ENCODE assay signal across 1 cellular context in the genomic region with DNA sequence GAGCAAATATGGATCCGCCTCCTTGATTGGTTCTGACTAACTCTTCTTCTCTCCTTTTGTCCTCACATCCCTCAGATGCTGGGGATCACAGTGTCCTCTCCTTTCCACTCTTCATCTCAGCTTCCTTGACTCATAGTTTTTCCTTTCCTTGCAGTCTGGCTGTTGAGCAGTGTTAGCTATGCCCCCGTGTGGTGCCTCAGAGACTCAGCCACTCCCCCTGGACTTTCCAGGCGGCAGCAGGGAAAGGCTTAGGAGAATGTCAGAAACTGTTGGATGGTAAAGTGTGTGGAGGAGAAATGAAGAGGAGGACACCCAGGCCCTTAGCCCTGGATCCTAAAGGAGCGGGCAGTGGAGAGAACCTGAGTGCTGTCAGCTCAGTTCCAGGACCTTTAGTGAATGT.
TF ChIP-seq lines count a peak whose summit lies in the region.

No MANE protein-coding gene starts in this region.

TF ChIP-seq in Ishikawa, 13 proteins besides CTCF, POLR2A, EP300 and RAD21 (continued from another document):
- TF ChIP-seq, protein P1, sequence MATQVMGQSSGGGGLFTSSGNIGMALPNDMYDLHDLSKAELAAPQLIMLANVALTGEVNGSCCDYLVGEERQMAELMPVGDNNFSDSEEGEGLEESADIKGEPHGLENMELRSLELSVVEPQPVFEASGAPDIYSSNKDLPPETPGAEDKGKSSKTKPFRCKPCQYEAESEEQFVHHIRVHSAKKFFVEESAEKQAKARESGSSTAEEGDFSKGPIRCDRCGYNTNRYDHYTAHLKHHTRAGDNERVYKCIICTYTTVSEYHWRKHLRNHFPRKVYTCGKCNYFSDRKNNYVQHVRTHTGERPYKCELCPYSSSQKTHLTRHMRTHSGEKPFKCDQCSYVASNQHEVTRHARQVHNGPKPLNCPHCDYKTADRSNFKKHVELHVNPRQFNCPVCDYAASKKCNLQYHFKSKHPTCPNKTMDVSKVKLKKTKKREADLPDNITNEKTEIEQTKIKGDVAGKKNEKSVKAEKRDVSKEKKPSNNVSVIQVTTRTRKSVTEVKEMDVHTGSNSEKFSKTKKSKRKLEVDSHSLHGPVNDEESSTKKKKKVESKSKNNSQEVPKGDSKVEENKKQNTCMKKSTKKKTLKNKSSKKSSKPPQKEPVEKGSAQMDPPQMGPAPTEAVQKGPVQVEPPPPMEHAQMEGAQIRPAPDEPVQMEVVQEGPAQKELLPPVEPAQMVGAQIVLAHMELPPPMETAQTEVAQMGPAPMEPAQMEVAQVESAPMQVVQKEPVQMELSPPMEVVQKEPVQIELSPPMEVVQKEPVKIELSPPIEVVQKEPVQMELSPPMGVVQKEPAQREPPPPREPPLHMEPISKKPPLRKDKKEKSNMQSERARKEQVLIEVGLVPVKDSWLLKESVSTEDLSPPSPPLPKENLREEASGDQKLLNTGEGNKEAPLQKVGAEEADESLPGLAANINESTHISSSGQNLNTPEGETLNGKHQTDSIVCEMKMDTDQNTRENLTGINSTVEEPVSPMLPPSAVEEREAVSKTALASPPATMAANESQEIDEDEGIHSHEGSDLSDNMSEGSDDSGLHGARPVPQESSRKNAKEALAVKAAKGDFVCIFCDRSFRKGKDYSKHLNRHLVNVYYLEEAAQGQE (IDR thresholded peaks at IDR 0.05; ENCODE audit: low read depth) = no peak
- TF ChIP-seq TEAD4 (IDR thresholded peaks at IDR 0.05) (no peak), MAX (IDR thresholded peaks at IDR 0.05) (no peak), TAF1 (IDR thresholded peaks at IDR 0.05; ENCODE audit: low read depth) (no peak), FOXM1 (IDR thresholded peaks at IDR 0.05; ENCODE audit: borderline replicate concordance, low read depth) (no peak), TCF12 (IDR thresholded peaks at IDR 0.05; ENCODE audit: low read depth) (no peak)
- TF ChIP-seq, protein P2, sequence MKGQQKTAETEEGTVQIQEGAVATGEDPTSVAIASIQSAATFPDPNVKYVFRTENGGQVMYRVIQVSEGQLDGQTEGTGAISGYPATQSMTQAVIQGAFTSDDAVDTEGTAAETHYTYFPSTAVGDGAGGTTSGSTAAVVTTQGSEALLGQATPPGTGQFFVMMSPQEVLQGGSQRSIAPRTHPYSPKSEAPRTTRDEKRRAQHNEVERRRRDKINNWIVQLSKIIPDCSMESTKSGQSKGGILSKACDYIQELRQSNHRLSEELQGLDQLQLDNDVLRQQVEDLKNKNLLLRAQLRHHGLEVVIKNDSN (IDR thresholded peaks at IDR 0.05) = no peak
